17 cellular contexts compared by ENCODE assay signal in genomic region chr1:1259119-1259488, GRCh38. TPM values are rescaled to one million over a fixed set of nuclear protein-coding genes. Genes with fewer than 3 reads are reported as not detected.
DNase-seq lines count a peak whose midpoint lies in the region; ATAC-seq, FAIRE-seq and TF ChIP-seq lines count a peak whose summit lies in the region.
"Had no signal": no experiment of that assay in that cellular context is flagged by ENCODE, and none has a peak within 500 bp of the region (broad histone marks: within the 10 kb centered on the region; RNA-seq: fewer than 3 reads in every experiment).

No MANE protein-coding gene starts in this region.

- no peak overlapping the region for H2AFZ ChIP-seq in H9 (ENCODE audit: low read length)
- H2AFZ ChIP-seq in GM12878 (ENCODE audit: control insufficient read depth, low read depth, low read length), result no peak overlapping the region
- no peak overlapping the region for H2AFZ ChIP-seq in neuronal stem cell (ENCODE audit: low read length)

- no peak overlapping the region for H3K4ac ChIP-seq in H9 (ENCODE audit: low read depth, low read length)
- H3K4ac ChIP-seq in neuronal stem cell (ENCODE audit: low read length), result no peak overlapping the region

- H2AK5ac ChIP-seq in H9 (ENCODE audit: insufficient read length, low read length), result no peak overlapping the region
- no peak overlapping the region for H2AK5ac ChIP-seq in neuronal stem cell (ENCODE audit: low read depth, low read length)

- H3K27ac ChIP-seq in H9 (ENCODE audit: insufficient read length, low read depth, low read length) (no peak overlapping the region), GM12878 (ENCODE audit: control insufficient read depth, insufficient read depth) (no peak overlapping the region), neuronal stem cell (replicated peaks; ENCODE audit: low read length) (no peak overlapping the region), gastroesophageal sphincter (no peak overlapping the region)
- H3K27ac ChIP-seq: Peyer's patch had no signal

- TF ChIP-seq CTCF in H9 (conservative IDR thresholded peaks at IDR 0.05) (no peak), GM12878 (IDR thresholded peaks at IDR 0.05 in 2 of 3, conservative IDR thresholded peaks at IDR 0.05 in 1 of 3; ENCODE audit: control insufficient read depth in 2 of 3, extremely low read depth in 1 of 3, insufficient read depth in 1 of 3, low read depth in 3 of 3, low read length in 3 of 3) (no peak), gastroesophageal sphincter (IDR thresholded peaks at IDR 0.05) (no peak)

- CTCF ChIA-PET in GM12878 (lab: Yijun Ruan, JAX), result no interaction called here

- H3K36me3 Mint-ChIP-seq in H9 (ENCODE audit: insufficient read depth in 1 of 3, low read depth in 3 of 3), result peaks cover 36 to 80% (median 66%) of the 10 kb centered on the region in 3 experiments; a peak in 6 of 7 replicates

- H3K27ac Mint-ChIP-seq in H9, result peak overlapping the region in 2 of 3 experiments; percentile 86 to 92; a peak in 3 of 7 replicates

- WGBS in H9 (ENCODE audit: extremely low coverage, insufficient read length, low lambda C conversion rate), result no CpG with 5 or more reads among the region's 22 CpGs
- WGBS in GM12878 (ENCODE audit: insufficient coverage, insufficient replicate concordance, low lambda C conversion rate, missing lambda C conversion rate), result 98% methylated on average over 22 of the region's 22 CpGs
- no CpG with 5 or more reads among the region's 22 CpGs for WGBS in neuronal stem cell (ENCODE audit: extremely low coverage in 2 of 2, insufficient read length in 2 of 2, insufficient replicate concordance in 1 of 2), 2 donors
- WGBS in gastroesophageal sphincter (ENCODE audit: low coverage in 1 of 2), 2 donors, result 98 to 100% methylated on average over 1 to 8 of the region's 22 CpGs

- peak; percentile 74 for TF ChIP-seq POLR2A in GM12878 (IDR thresholded peaks at IDR 0.05; ENCODE audit: low read depth, low read length)
- TF ChIP-seq POLR2A in gastroesophageal sphincter (IDR thresholded peaks at IDR 0.05), result no peak

- FAIRE-seq in GM12878 (lab: Jason Lieb, UNC), result no peak

- no peaks in the 10 kb centered on the region for H3K27me3 ChIP-seq in H9 (ENCODE audit: insufficient read depth, low read length)
- no peaks in the 10 kb centered on the region for H3K27me3 ChIP-seq in GM12878 (replicated peaks in 1 of 2; ENCODE audit: control insufficient read depth in 2 of 2, insufficient read depth in 2 of 2, low read length in 1 of 2)
- H3K27me3 ChIP-seq in neuronal stem cell (ENCODE audit: control insufficient read depth in 3 of 3, insufficient read depth in 3 of 3, low read depth in 1 of 3, low read length in 3 of 3), result no peaks in the 10 kb centered on the region
- no peaks in the 10 kb centered on the region for H3K27me3 ChIP-seq in gastroesophageal sphincter
- H3K27me3 ChIP-seq: BE2C, Peyer's patch had no signal

- no peak overlapping the region for H3K4me2 ChIP-seq in H9 (ENCODE audit: insufficient read depth, insufficient read length, low read length)
- no peak overlapping the region for H3K4me2 ChIP-seq in GM12878 (ENCODE audit: control insufficient read depth, insufficient read depth)
- H3K4me2 ChIP-seq in neuronal stem cell (ENCODE audit: insufficient read depth, low read length, poor library complexity, severe bottlenecking), result no peak overlapping the region

- H2BK5ac ChIP-seq in H9 (ENCODE audit: insufficient read length, low read length) (no peak overlapping the region), neuronal stem cell (ENCODE audit: low read length) (no peak overlapping the region)

- peaks cover 14 to 27% of the 10 kb centered on the region in 2 experiments for H3K4me1 Mint-ChIP-seq in H9

- H4K5ac ChIP-seq in H9 (ENCODE audit: insufficient read length, low read depth, low read length), result peak overlapping the region; percentile 4

- peaks cover 19 to 22% of the 10 kb centered on the region in 2 experiments for H3K36me3 ChIP-seq in GM12878 (ENCODE audit: control insufficient read depth in 2 of 2, insufficient read depth in 2 of 2, low read length in 1 of 2)
- H3K36me3 ChIP-seq in neuronal stem cell (replicated peaks in 1 of 2; ENCODE audit: control insufficient read depth in 2 of 2, insufficient read depth in 2 of 2, low read length in 2 of 2), result peaks cover 43 to 91% of the 10 kb centered on the region in 2 donors
- peaks cover 0 to 98% of the 10 kb centered on the region in 2 donors for H3K36me3 ChIP-seq in gastroesophageal sphincter

- POLR2A ChIA-PET in GM12878 (lab: Charles Lee), result no interaction called here

- intact Hi-C loops in GM12878 (cut with micrococcal nuclease; ENCODE audit: unreplicated experiment), result no loop called here

- ATAC-seq in GM12878, result no peak
- no peak for ATAC-seq in gastroesophageal sphincter

- no peaks in the 10 kb centered on the region for H3K23me2 ChIP-seq in H9 (ENCODE audit: insufficient read length, low read depth, low read length, poor library complexity, severe bottlenecking)

- H3K9me3 Mint-ChIP-seq in H9, result no peaks in the 10 kb centered on the region; a peak in 2 of 5 replicates
- H3K9me3 Mint-ChIP-seq: CD8-positive, alpha-beta memory T cell; IgD-negative memory B cell had no signal

- no peak overlapping the region for H2BK12ac ChIP-seq in H9 (ENCODE audit: insufficient read length, low read depth, low read length)
- no peak overlapping the region for H2BK12ac ChIP-seq in neuronal stem cell (ENCODE audit: low read length)

- H4K8ac ChIP-seq in H9 (replicated peaks; ENCODE audit: insufficient read length, low read depth, low read length), result no peak overlapping the region
- no peak overlapping the region for H4K8ac ChIP-seq in neuronal stem cell (ENCODE audit: low read depth, low read length)

- no peak overlapping the region for H3K56ac ChIP-seq in H9 (ENCODE audit: insufficient read length, low read depth, low read length)

- no peak for DNase-seq in H9
- no peak for DNase-seq in GM12878 (ENCODE audit: low read depth, low spot score)
- DNase-seq in neuronal stem cell (ENCODE audit: low spot score), result no peak
- DNase-seq in AG08396 (ENCODE audit: low spot score), result no peak
- no peak for DNase-seq in activated CD4-positive, alpha-beta T cell treated with anti-CD3 and anti-CD28 coated beads, Interleukin-2, amount 50 U/mL, for 4 hours
- DNase-seq: ACHN; BE2C; CD8-positive, alpha-beta memory T cell; GOT3; NCI-H1436; NCI-H2029 treated with DMSO at 0.1 percent for 48 hours; NCI-H510A; Peyer's patch; SHP77 treated with DMSO at 0.1 percent for 48 hours had no signal

- TF ChIP-seq RAD21 in GM12878 (IDR thresholded peaks at IDR 0.05; ENCODE audit: insufficient read depth, low read depth, low read length), result no peak

- no peaks in the 10 kb centered on the region for H4K20me1 ChIP-seq in H9 (ENCODE audit: control insufficient read depth, insufficient read depth, insufficient read length)
- no peaks in the 10 kb centered on the region for H4K20me1 ChIP-seq in GM12878 (ENCODE audit: control insufficient read depth, insufficient read depth)

- no peaks in the 10 kb centered on the region for H3K79me1 ChIP-seq in H9 (ENCODE audit: insufficient read depth, low read depth, low read length, poor library complexity, severe bottlenecking)
- peaks cover 16% of the 10 kb centered on the region for H3K79me1 ChIP-seq in neuronal stem cell (ENCODE audit: low read depth, low read length)

- H3K18ac ChIP-seq in H9 (ENCODE audit: insufficient read length, low read depth, low read length) (no peak overlapping the region), neuronal stem cell (ENCODE audit: low read length) (no peak overlapping the region)

- H2BK120ac ChIP-seq in H9 (ENCODE audit: low read depth, low read length, poor library complexity, severe bottlenecking), result no peak overlapping the region
- no peak overlapping the region for H2BK120ac ChIP-seq in neuronal stem cell (ENCODE audit: low read depth, low read length)

- in situ Hi-C loops in GM12878 (cut with MboI), result no loop called here

- H2BK15ac ChIP-seq in H9 (ENCODE audit: low read depth, low read length) (no peak overlapping the region), neuronal stem cell (ENCODE audit: low read length) (no peak overlapping the region)

- H3K9ac ChIP-seq in H9 (ENCODE audit: extremely low read depth, insufficient read length, low read length) (no peak overlapping the region), GM12878 (ENCODE audit: control insufficient read depth, insufficient read depth, low read length) (no peak overlapping the region), neuronal stem cell (ENCODE audit: low read depth, low read length, poor library complexity) (peak overlapping the region; percentile 73)

- RAD21 ChIA-PET in GM12878 (lab: Charles Lee; ENCODE audit: unreplicated experiment), result no interaction called here

- peaks cover 3% of the 10 kb centered on the region; the same call in 1 of the 2 replicates for H3K27me3 Mint-ChIP-seq in H9 (ENCODE audit: low read depth)
- H3K27me3 Mint-ChIP-seq: CD8-positive, alpha-beta memory T cell; IgD-negative memory B cell had no signal

- H4K91ac ChIP-seq in H9 (ENCODE audit: insufficient read length, low read depth, low read length), result no peak overlapping the region
- H4K91ac ChIP-seq in neuronal stem cell (ENCODE audit: low read depth, low read length, poor library complexity), result no peak overlapping the region

- SMC1A ChIA-PET in GM12878 (lab: Charles Lee; ENCODE audit: uncharacterized antibody, unreplicated experiment), result no interaction called here

- H3K23ac ChIP-seq in H9 (ENCODE audit: insufficient read length, low read depth, low read length) (no peak overlapping the region), neuronal stem cell (ENCODE audit: low read depth, low read length, poor library complexity) (peak overlapping the region; percentile 9)

- no peaks in the 10 kb centered on the region for H3K4me1 ChIP-seq in H9 (ENCODE audit: insufficient read depth, low read length)
- no peaks in the 10 kb centered on the region for H3K4me1 ChIP-seq in GM12878 (ENCODE audit: control insufficient read depth, insufficient read depth, low read length)
- peaks cover 0 to 3% of the 10 kb centered on the region in 2 donors for H3K4me1 ChIP-seq in neuronal stem cell (ENCODE audit: control insufficient read depth in 2 of 2, insufficient read depth in 1 of 2, low read depth in 1 of 2, low read length in 2 of 2)
- H3K4me1 ChIP-seq in gastroesophageal sphincter, result no peaks in the 10 kb centered on the region
- H3K4me1 ChIP-seq: BE2C, Peyer's patch had no signal

- no peak overlapping the region for H3K4me3 ChIP-seq in GM12878
- H3K4me3 ChIP-seq in neuronal stem cell (ENCODE audit: low read length in 2 of 2), result peak overlapping the region in 1 of 2 donors; percentile 64
- no peak overlapping the region for H3K4me3 ChIP-seq in gastroesophageal sphincter
- H3K4me3 ChIP-seq: Peyer's patch had no signal

- H3K4me3 Mint-ChIP-seq in H9, result no peak overlapping the region; a peak in 1 of 5 replicates
- H3K4me3 Mint-ChIP-seq: CD8-positive, alpha-beta memory T cell had no signal

- no TSS peak for BruUV-seq in GM12878 (replicated peaks; lab: Mats Ljungman, UMichigan)

- no peak overlapping the region for H3T11ph ChIP-seq in H9 (ENCODE audit: low read length)

- TF ChIP-seq EP300 in GM12878 (IDR thresholded peaks at IDR 0.05; ENCODE audit: borderline replicate concordance in 1 of 2, control insufficient read depth in 1 of 2, low read depth in 2 of 2, low read length in 2 of 2), result no peak
- TF ChIP-seq EP300 in gastroesophageal sphincter (IDR thresholded peaks at IDR 0.05), result no peak

- H2BK20ac ChIP-seq in H9 (ENCODE audit: low read depth, low read length, poor library complexity, severe bottlenecking), result no peak overlapping the region

- H3K14ac ChIP-seq in H9 (ENCODE audit: insufficient read depth, low read length), result no peak overlapping the region
- H3K14ac ChIP-seq in neuronal stem cell (ENCODE audit: low read length), result no peak overlapping the region

- no peaks in the 10 kb centered on the region for H3K9me3 ChIP-seq in H9 (ENCODE audit: control insufficient read depth, low read depth, low read length)
- H3K9me3 ChIP-seq in GM12878 (replicated peaks; ENCODE audit: control insufficient read depth, insufficient read depth, low read length), result no peaks in the 10 kb centered on the region
- peaks cover 0 to 3% of the 10 kb centered on the region in 2 donors for H3K9me3 ChIP-seq in neuronal stem cell (replicated peaks in 1 of 2; ENCODE audit: control insufficient read depth in 2 of 2, insufficient read depth in 1 of 2, low read depth in 1 of 2, low read length in 2 of 2)
- no peaks in the 10 kb centered on the region for H3K9me3 ChIP-seq in gastroesophageal sphincter
- H3K9me3 ChIP-seq: BE2C, Peyer's patch had no signal

- H3K79me2 ChIP-seq in H9 (ENCODE audit: insufficient read depth, low read length) (no peaks in the 10 kb centered on the region), GM12878 (ENCODE audit: control insufficient read depth, insufficient read depth, low read length) (no peaks in the 10 kb centered on the region)

RNA-seq across cellular contexts. Expression of gene C1QTNF12, which starts 12.6 kb away (rescaled TPM):
- total RNA-seq in H9 (2021), result 4.4 and 4.7 TPM in 2 replicates
- 1.3 and 1.4 TPM in 2 replicates for total RNA-seq in GM12878 (2013; cell fraction: nucleolus; rRNA removed)
- total RNA-seq in GM12878 (2014; rRNA removed), result 0.17 and 0.76 TPM in 2 replicates
- total RNA-seq in GM12878 (2014; rRNA removed; fragmentation: Illumina TruSeq; extraction: Trizol), result 0.37 TPM in 1 of 2 replicates, not detected in the other
- 0.96 and 1.0 TPM in 2 replicates for total RNA-seq in GM12878 (2021)
- polyA plus RNA-seq in GM12878 (2011; ENCODE audit: low read depth), result 1.9 TPM
- not detected in 2 replicates for polyA plus RNA-seq in GM12878 (2011; rRNA removed)
- 0.22 and 0.48 TPM in 2 replicates for polyA plus RNA-seq in GM12878 (2011; cell fraction: cytosol; rRNA removed)
- 4.2 and 6.9 TPM in 2 replicates for polyA plus RNA-seq in GM12878 (2011; cell fraction: nucleus; rRNA removed)
- polyA plus RNA-seq in GM12878 (2012), result 3.7 and 4.4 TPM in 2 replicates
- polyA plus RNA-seq in GM12878 (2014; fragmentation: Illumina TruSeq; extraction: Trizol), result not detected in 2 replicates
- under 1 TPM in 1 of 2 experiments, not detected in 1; 0.31 TPM for polyA plus RNA-seq in GM12878 (2014; fragmentation: Nextera tagmentation; extraction: Ambion mirVana)
- polyA plus RNA-seq in GM12878 (2014; rRNA removed), result 0.50 and 0.84 TPM in 2 replicates
- under 1 TPM in 1 of 2 experiments, not detected in 1; 0.20 TPM for polyA plus RNA-seq in GM12878 (2016; fragmentation: Nextera tagmentation; extraction: Ambion mirVana)
- polyA minus RNA-seq in GM12878 (2011; rRNA and poly(A)+ RNA removed), result 0.52 TPM in 1 of 2 replicates, not detected in the other
- polyA minus RNA-seq in GM12878 (2011; cell fraction: cytosol; rRNA and poly(A)+ RNA removed), result not detected in 2 replicates
- polyA minus RNA-seq in GM12878 (2011; cell fraction: nucleus; rRNA and poly(A)+ RNA removed), result 1.1 and 1.8 TPM in 2 replicates
- polyA plus RNA-seq in neuronal stem cell (2013, experiment 1 of 2), result 4.0 TPM
- polyA plus RNA-seq in neuronal stem cell (2013, experiment 2 of 2), result 4.6 TPM
- total RNA-seq in gastroesophageal sphincter, result 1 to 10 TPM in 3 of 4 donors, under 1 TPM in 1; 0.96 to 2.8 (median 1.7) TPM
- total RNA-seq: Daoy had no signal
- polyA plus RNA-seq: CD8-positive, alpha-beta memory T cell had no signal

RNA-seq across cellular contexts. Expression of gene UBE2J2, which starts 14.6 kb away (rescaled TPM):
- total RNA-seq in H9 (2021) (83.4 and 84.0 TPM in 2 replicates), GM12878 (2014; rRNA removed) (45.6 and 55.4 TPM in 2 replicates), GM12878 (2014; rRNA removed; fragmentation: Illumina TruSeq; extraction: Trizol) (28.3 and 33.5 TPM in 2 replicates), GM12878 (2021) (52.0 and 57.1 TPM in 2 replicates), gastroesophageal sphincter (10 to 100 TPM; 28.1 to 47.0 (median 37.9) TPM)
- 69.9 and 74.2 TPM in 2 replicates for total RNA-seq in GM12878 (2013; cell fraction: nucleolus; rRNA removed)
- polyA plus RNA-seq in GM12878 (2011; ENCODE audit: low read depth), result 12.1 TPM
- polyA plus RNA-seq in GM12878 (2011; rRNA removed) (24.3 and 27.0 TPM in 2 replicates), GM12878 (2014; fragmentation: Illumina TruSeq; extraction: Trizol) (38.3 and 43.1 TPM in 2 replicates), GM12878 (2014; fragmentation: Nextera tagmentation; extraction: Ambion mirVana) (1 to 10 TPM in 1 of 2 experiments, under 1 TPM in 1; 0.72 to 3.5 TPM), GM12878 (2014; rRNA removed) (63.0 and 65.0 TPM in 2 replicates), GM12878 (2016; fragmentation: Nextera tagmentation; extraction: Ambion mirVana) (10 to 100 TPM; 70.3 to 70.5 TPM)
- 32.3 and 38.7 TPM in 2 replicates for polyA plus RNA-seq in GM12878 (2011; cell fraction: cytosol; rRNA removed)
- polyA plus RNA-seq in GM12878 (2011; cell fraction: nucleus; rRNA removed), result 41.8 and 58.0 TPM in 2 replicates
- polyA plus RNA-seq in GM12878 (2012), result 36.4 and 40.9 TPM in 2 replicates
- polyA minus RNA-seq in GM12878 (2011; rRNA and poly(A)+ RNA removed), result 6.4 and 16.3 TPM in 2 replicates
- polyA minus RNA-seq in GM12878 (2011; cell fraction: cytosol; rRNA and poly(A)+ RNA removed), result 11.9 and 13.4 TPM in 2 replicates
- 18.4 and 31.2 TPM in 2 replicates for polyA minus RNA-seq in GM12878 (2011; cell fraction: nucleus; rRNA and poly(A)+ RNA removed)
- polyA plus RNA-seq in neuronal stem cell (2013, experiment 1 of 2), result 43.4 TPM
- 42.6 TPM for polyA plus RNA-seq in neuronal stem cell (2013, experiment 2 of 2)

RNA-seq across cellular contexts. Expression of gene SCNN1D, which starts 21.1 kb away (rescaled TPM):
- 4.0 and 5.8 TPM in 2 replicates for total RNA-seq in H9 (2021)
- total RNA-seq in GM12878 (2013; cell fraction: nucleolus; rRNA removed), result 1.4 and 1.6 TPM in 2 replicates
- 0.60 and 0.85 TPM in 2 replicates for total RNA-seq in GM12878 (2014; rRNA removed)
- total RNA-seq in GM12878 (2014; rRNA removed; fragmentation: Illumina TruSeq; extraction: Trizol), result 0.13 and 0.41 TPM in 2 replicates
- 1.9 and 2.3 TPM in 2 replicates for total RNA-seq in GM12878 (2021)
- polyA plus RNA-seq in GM12878 (2011; ENCODE audit: low read depth), result 0.21 TPM
- polyA plus RNA-seq in GM12878 (2011; rRNA removed), result 0.10 and 0.18 TPM in 2 replicates
- polyA plus RNA-seq in GM12878 (2011; cell fraction: cytosol; rRNA removed), result 0.21 and 0.59 TPM in 2 replicates
- 8.3 and 8.4 TPM in 2 replicates for polyA plus RNA-seq in GM12878 (2011; cell fraction: nucleus; rRNA removed)
- 2.0 and 2.1 TPM in 2 replicates for polyA plus RNA-seq in GM12878 (2012)
- 0.06 TPM in 1 of 2 replicates, not detected in the other for polyA plus RNA-seq in GM12878 (2014; fragmentation: Illumina TruSeq; extraction: Trizol)
- polyA plus RNA-seq in GM12878 (2014; fragmentation: Nextera tagmentation; extraction: Ambion mirVana), result under 1 TPM in 1 of 2 experiments, not detected in 1; 0.07 TPM
- 2.0 and 2.3 TPM in 2 replicates for polyA plus RNA-seq in GM12878 (2014; rRNA removed)
- under 1 TPM; 0.11 to 0.62 TPM for polyA plus RNA-seq in GM12878 (2016; fragmentation: Nextera tagmentation; extraction: Ambion mirVana)
- 0.31 TPM in 1 of 2 replicates, not detected in the other for polyA minus RNA-seq in GM12878 (2011; rRNA and poly(A)+ RNA removed)
- polyA minus RNA-seq in GM12878 (2011; cell fraction: cytosol; rRNA and poly(A)+ RNA removed), result not detected in 2 replicates
- 0.85 and 0.96 TPM in 2 replicates for polyA minus RNA-seq in GM12878 (2011; cell fraction: nucleus; rRNA and poly(A)+ RNA removed)
- 3.7 TPM for polyA plus RNA-seq in neuronal stem cell (2013, experiment 1 of 2)
- polyA plus RNA-seq in neuronal stem cell (2013, experiment 2 of 2), result 3.8 TPM
- total RNA-seq in gastroesophageal sphincter, result 1 to 10 TPM in 3 of 4 donors, under 1 TPM in 1; 0.94 to 7.9 (median 2.4) TPM
- polyA plus RNA-seq: IgD-negative memory B cell had no signal

RNA-seq across cellular contexts. Expression of gene B3GALT6, which starts 27.1 kb away (rescaled TPM):
- total RNA-seq in H9 (2021) (27.0 and 27.1 TPM in 2 replicates), GM12878 (2014; rRNA removed) (18.3 and 20.8 TPM in 2 replicates), GM12878 (2014; rRNA removed; fragmentation: Illumina TruSeq; extraction: Trizol) (6.7 and 7.8 TPM in 2 replicates), GM12878 (2021) (18.7 and 20.6 TPM in 2 replicates), gastroesophageal sphincter (10 to 100 TPM; 12.3 to 24.1 (median 15.0) TPM)
- 13.9 and 14.3 TPM in 2 replicates for total RNA-seq in GM12878 (2013; cell fraction: nucleolus; rRNA removed)
- 2.2 TPM for polyA plus RNA-seq in GM12878 (2011; ENCODE audit: low read depth)
- polyA plus RNA-seq in GM12878 (2011; rRNA removed) (1.5 and 2.2 TPM in 2 replicates), GM12878 (2014; fragmentation: Illumina TruSeq; extraction: Trizol) (5.8 and 6.8 TPM in 2 replicates), GM12878 (2014; fragmentation: Nextera tagmentation; extraction: Ambion mirVana) (1 to 10 TPM in 1 of 2 experiments, under 1 TPM in 1; 0.53 to 1.6 TPM), GM12878 (2014; rRNA removed) (14.2 and 17.1 TPM in 2 replicates), GM12878 (2016; fragmentation: Nextera tagmentation; extraction: Ambion mirVana) (1 to 10 TPM; 1.1 to 1.6 TPM)
- polyA plus RNA-seq in GM12878 (2011; cell fraction: cytosol; rRNA removed), result 2.8 and 4.3 TPM in 2 replicates
- polyA plus RNA-seq in GM12878 (2011; cell fraction: nucleus; rRNA removed), result 5.4 and 7.7 TPM in 2 replicates
- polyA plus RNA-seq in GM12878 (2012), result 5.4 and 6.2 TPM in 2 replicates
- 2.4 and 2.9 TPM in 2 replicates for polyA minus RNA-seq in GM12878 (2011; rRNA and poly(A)+ RNA removed)
- polyA minus RNA-seq in GM12878 (2011; cell fraction: cytosol; rRNA and poly(A)+ RNA removed), result 1.2 and 2.7 TPM in 2 replicates
- 12.7 and 22.7 TPM in 2 replicates for polyA minus RNA-seq in GM12878 (2011; cell fraction: nucleus; rRNA and poly(A)+ RNA removed)
- 24.2 TPM for polyA plus RNA-seq in neuronal stem cell (2013, experiment 1 of 2)
- polyA plus RNA-seq in neuronal stem cell (2013, experiment 2 of 2), result 23.9 TPM

RNA-seq across cellular contexts. Expression of gene SDF4, which starts 27.3 kb away (rescaled TPM):
- 82.0 and 84.7 TPM in 2 replicates for total RNA-seq in H9 (2021)
- total RNA-seq in GM12878 (2013; cell fraction: nucleolus; rRNA removed), result 53.9 and 54.1 TPM in 2 replicates
- total RNA-seq in GM12878 (2014; rRNA removed), result 43.1 and 48.7 TPM in 2 replicates
- 25.8 and 31.8 TPM in 2 replicates for total RNA-seq in GM12878 (2014; rRNA removed; fragmentation: Illumina TruSeq; extraction: Trizol)
- total RNA-seq in GM12878 (2021), result 92.2 and 97.2 TPM in 2 replicates
- polyA plus RNA-seq in GM12878 (2011; ENCODE audit: low read depth), result 16.2 TPM
- polyA plus RNA-seq in GM12878 (2011; rRNA removed), result 16.4 and 28.8 TPM in 2 replicates
- 30.5 and 38.1 TPM in 2 replicates for polyA plus RNA-seq in GM12878 (2011; cell fraction: cytosol; rRNA removed)
- polyA plus RNA-seq in GM12878 (2011; cell fraction: nucleus; rRNA removed), result 93.2 and 136 TPM in 2 replicates
- polyA plus RNA-seq in GM12878 (2012), result 57.3 and 60.4 TPM in 2 replicates
- polyA plus RNA-seq in GM12878 (2014; fragmentation: Illumina TruSeq; extraction: Trizol), result 5.9 and 27.2 TPM in 2 replicates
- 1 to 10 TPM in 1 of 2 experiments, under 1 TPM in 1; 0.44 to 2.0 TPM for polyA plus RNA-seq in GM12878 (2014; fragmentation: Nextera tagmentation; extraction: Ambion mirVana)
- 51.5 and 65.0 TPM in 2 replicates for polyA plus RNA-seq in GM12878 (2014; rRNA removed)
- 10 to 100 TPM; 78.5 to 87.8 TPM for polyA plus RNA-seq in GM12878 (2016; fragmentation: Nextera tagmentation; extraction: Ambion mirVana)
- 24.1 and 24.7 TPM in 2 replicates for polyA minus RNA-seq in GM12878 (2011; rRNA and poly(A)+ RNA removed)
- polyA minus RNA-seq in GM12878 (2011; cell fraction: cytosol; rRNA and poly(A)+ RNA removed), result 15.0 and 18.9 TPM in 2 replicates
- polyA minus RNA-seq in GM12878 (2011; cell fraction: nucleus; rRNA and poly(A)+ RNA removed), result 27.2 and 42.8 TPM in 2 replicates
- 62.8 TPM for polyA plus RNA-seq in neuronal stem cell (2013, experiment 1 of 2)
- 64.4 TPM for polyA plus RNA-seq in neuronal stem cell (2013, experiment 2 of 2)
- total RNA-seq in gastroesophageal sphincter, result 100 to 1,000 TPM in 2 of 4 donors, 10 to 100 TPM in 2; 84.2 to 115 (median 93.9) TPM
